ENCODE assay signal across 1 cellular context in the genomic region with DNA sequence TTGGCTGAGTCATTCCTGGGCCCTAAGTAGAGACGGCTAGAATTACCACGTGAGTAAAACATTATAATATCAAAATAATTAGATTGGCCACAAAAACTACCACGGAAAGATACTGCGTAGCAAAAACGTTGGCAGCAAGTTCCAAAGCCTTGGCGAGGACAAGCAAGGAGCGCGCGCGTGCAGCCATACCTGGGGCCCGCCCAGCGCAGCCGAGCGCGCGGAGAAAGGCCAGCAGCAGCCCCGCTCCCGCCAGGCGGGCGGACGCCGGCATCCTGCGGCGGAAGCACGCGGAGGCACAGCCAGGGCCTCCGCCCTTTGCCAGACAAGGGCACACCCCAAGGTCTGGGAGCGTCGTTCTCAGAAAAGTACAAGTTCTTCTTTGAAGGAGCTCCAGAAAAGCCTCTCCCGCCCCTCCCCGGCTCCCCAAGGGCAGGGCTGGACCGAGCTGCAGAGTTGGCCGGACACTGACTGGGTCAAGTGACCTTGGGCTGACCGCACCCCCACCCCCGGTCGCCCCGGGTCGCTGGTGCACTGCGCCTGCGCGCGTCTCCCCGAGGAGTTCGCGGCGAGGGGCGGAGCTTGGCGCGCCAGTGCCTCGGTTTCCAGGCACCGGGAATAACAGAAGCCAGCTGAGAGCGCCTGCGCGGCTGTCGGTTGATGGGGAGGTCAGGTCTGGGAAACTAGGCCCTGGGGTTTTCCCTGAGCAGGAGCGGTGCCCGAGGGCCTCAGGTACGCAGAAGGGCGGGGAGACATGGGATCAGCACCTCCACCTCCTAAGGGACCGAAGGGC.
TF ChIP-seq lines count a peak whose summit lies in the region.

A gene with protein sequence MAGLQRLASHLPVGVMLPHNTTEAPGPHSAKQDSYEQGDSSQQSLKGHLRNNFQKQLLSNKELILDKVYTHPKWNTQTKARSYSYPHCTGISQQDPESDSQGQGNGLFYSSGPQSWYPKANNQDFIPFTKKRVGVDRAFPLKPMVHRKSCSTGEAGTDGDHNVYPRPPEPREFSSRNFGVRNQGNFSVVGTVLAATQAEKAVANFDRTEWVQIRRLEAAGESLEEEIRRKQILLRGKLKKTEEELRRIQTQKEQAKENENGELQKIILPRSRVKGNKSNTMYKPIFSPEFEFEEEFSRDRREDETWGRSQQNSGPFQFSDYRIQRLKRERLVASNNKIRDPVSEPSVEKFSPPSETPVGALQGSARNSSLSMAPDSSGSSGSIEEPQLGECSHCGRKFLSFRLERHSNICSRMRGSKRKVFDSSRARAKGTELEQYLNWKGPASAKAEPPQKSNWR (plus strand): TSS at position 621 of the 790 bp plus-strand sequence. CDS start 933 bp downstream, outside the sequence.

TF ChIP-seq in K562, 482 proteins besides CTCF, POLR2A, EP300 and RAD21 (continued from another document):
- TF ChIP-seq REST (CRISPR knock-in tag; IDR thresholded peaks at IDR 0.05; ENCODE audit: low read depth) (no peak), NCOA6 (IDR thresholded peaks at IDR 0.05) (no peak), SRSF3 (IDR thresholded peaks at IDR 0.05; ENCODE audit: insufficient read depth, low read length) (no peak), DIDO1 (tag; IDR thresholded peaks at IDR 0.05; ENCODE audit: low read depth) (no peak), JUND (IDR thresholded peaks at IDR 0.05; ENCODE audit: borderline replicate concordance, low read depth, low read length) (peak; percentile 20; the same call in 1 of the 2 replicates), JUND (tag; IDR thresholded peaks at IDR 0.05; ENCODE audit: borderline replicate concordance, low read depth, low read length) (no peak), IFI16 (CRISPR knock-in tag; IDR thresholded peaks at IDR 0.05) (no peak), GATA2 (CRISPR knock-in tag; IDR thresholded peaks at IDR 0.05) (no peak), KLF6 (CRISPR knock-in tag; IDR thresholded peaks at IDR 0.05; ENCODE audit: borderline replicate concordance) (peak; percentile 45; the same call in 1 of the 2 replicates), ZNF696 (CRISPR knock-in tag; conservative IDR thresholded peaks at IDR 0.05) (no peak), FOXK2 (conservative IDR thresholded peaks at IDR 0.05 in 1 of 2, IDR thresholded peaks at IDR 0.05 in 1 of 2; ENCODE audit: low read depth in 2 of 2) (no peak), PHF20 (IDR thresholded peaks at IDR 0.05; ENCODE audit: partially characterized antibody) (no peak), EWSR1 (IDR thresholded peaks at IDR 0.05; ENCODE audit: borderline replicate concordance, low read depth, partially characterized antibody) (no peak), STAT5A (IDR thresholded peaks at IDR 0.05; ENCODE audit: borderline replicate concordance, low read length) (peak; percentile 77), BHLHE40 (IDR thresholded peaks at IDR 0.05; ENCODE audit: low read length) (peak; percentile 72), MYNN (IDR thresholded peaks at IDR 0.05) (0 out of 2 replicates have a peak, but pooled peaks have one; percentile 29), MYNN (CRISPR knock-in tag; IDR thresholded peaks at IDR 0.05) (no peak), ETS2 (tag; IDR thresholded peaks at IDR 0.05; ENCODE audit: borderline replicate concordance, poor library complexity, severe bottlenecking) (no peak), ZNF197 (CRISPR knock-in tag; IDR thresholded peaks at IDR 0.05; ENCODE audit: low read depth) (no peak), PCBP1 (IDR thresholded peaks at IDR 0.05; ENCODE audit: low read depth, low read length, poor library complexity, severe bottlenecking) (no peak), KAT2B (IDR thresholded peaks at IDR 0.05; ENCODE audit: low read depth, low read length) (no peak), JUN (IDR thresholded peaks at IDR 0.05; ENCODE audit: borderline replicate concordance, low read depth, low read length) (peak; percentile 50; the same call in 1 of the 2 replicates), JUN (CRISPR knock-in tag; IDR thresholded peaks at IDR 0.05; ENCODE audit: borderline replicate concordance) (no peak), MCM2 (IDR thresholded peaks at IDR 0.05; ENCODE audit: low read depth) (no peak), SRSF1 (IDR thresholded peaks at IDR 0.05; ENCODE audit: low read depth, low read length) (no peak), POLR2B (IDR thresholded peaks at IDR 0.05; ENCODE audit: low read depth, partially characterized antibody) (peak; percentile 36), TAL1 (IDR thresholded peaks at IDR 0.05) (no peak), ZNF586 (CRISPR knock-in tag; conservative IDR thresholded peaks at IDR 0.05) (no peak), ZNF274 (IDR thresholded peaks at IDR 0.05; ENCODE audit: borderline replicate concordance, low read depth, low read length) (no peak), ZNF134 (CRISPR knock-in tag; conservative IDR thresholded peaks at IDR 0.05) (no peak), ZNF184 (CRISPR knock-in tag; IDR thresholded peaks at IDR 0.05) (no peak), PHB (CRISPR knock-in tag; IDR thresholded peaks at IDR 0.05) (no peak), CAMTA2 (CRISPR knock-in tag; conservative IDR thresholded peaks at IDR 0.05) (no peak), PHB2 (IDR thresholded peaks at IDR 0.05; ENCODE audit: low read depth) (no peak), ZNF589 (CRISPR knock-in tag; IDR thresholded peaks at IDR 0.05; ENCODE audit: low read depth) (peak; percentile 38; the same call in 1 of the 2 replicates), SP1 (CRISPR knock-in tag; IDR thresholded peaks at IDR 0.05) (peak; percentile 30; the same call in 1 of the 2 replicates), FOS (IDR thresholded peaks at IDR 0.05; ENCODE audit: extremely low read depth, insufficient read length) (no peak), THRAP3 (IDR thresholded peaks at IDR 0.05; ENCODE audit: borderline replicate concordance) (no peak), TAF15 (IDR thresholded peaks at IDR 0.05; ENCODE audit: low read depth, low read length) (no peak)
- TF ChIP-seq, protein P1, sequence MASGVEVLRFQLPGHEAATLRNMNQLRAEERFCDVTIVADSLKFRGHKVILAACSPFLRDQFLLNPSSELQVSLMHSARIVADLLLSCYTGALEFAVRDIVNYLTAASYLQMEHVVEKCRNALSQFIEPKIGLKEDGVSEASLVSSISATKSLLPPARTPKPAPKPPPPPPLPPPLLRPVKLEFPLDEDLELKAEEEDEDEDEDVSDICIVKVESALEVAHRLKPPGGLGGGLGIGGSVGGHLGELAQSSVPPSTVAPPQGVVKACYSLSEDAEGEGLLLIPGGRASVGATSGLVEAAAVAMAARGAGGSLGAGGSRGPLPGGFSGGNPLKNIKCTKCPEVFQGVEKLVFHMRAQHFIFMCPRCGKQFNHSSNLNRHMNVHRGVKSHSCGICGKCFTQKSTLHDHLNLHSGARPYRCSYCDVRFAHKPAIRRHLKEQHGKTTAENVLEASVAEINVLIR (CRISPR knock-in tag; IDR thresholded peaks at IDR 0.05) = no peak
- TF ChIP-seq, protein P2, sequence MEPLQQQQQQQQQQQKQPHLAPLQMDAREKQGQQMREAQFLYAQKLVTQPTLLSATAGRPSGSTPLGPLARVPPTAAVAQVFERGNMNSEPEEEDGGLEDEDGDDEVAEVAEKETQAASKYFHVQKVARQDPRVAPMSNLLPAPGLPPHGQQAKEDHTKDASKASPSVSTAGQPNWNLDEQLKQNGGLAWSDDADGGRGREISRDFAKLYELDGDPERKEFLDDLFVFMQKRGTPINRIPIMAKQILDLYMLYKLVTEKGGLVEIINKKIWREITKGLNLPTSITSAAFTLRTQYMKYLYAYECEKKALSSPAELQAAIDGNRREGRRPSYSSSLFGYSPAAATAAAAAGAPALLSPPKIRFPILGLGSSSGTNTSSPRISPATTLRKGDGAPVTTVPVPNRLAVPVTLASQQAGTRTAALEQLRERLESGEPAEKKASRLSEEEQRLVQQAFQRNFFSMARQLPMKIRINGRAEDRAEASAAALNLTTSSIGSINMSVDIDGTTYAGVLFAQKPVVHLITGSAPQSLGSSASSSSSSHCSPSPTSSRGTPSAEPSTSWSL (CRISPR knock-in tag; IDR thresholded peaks at IDR 0.05; ENCODE audit: borderline replicate concordance) = no peak
- TF ChIP-seq, protein P3, sequence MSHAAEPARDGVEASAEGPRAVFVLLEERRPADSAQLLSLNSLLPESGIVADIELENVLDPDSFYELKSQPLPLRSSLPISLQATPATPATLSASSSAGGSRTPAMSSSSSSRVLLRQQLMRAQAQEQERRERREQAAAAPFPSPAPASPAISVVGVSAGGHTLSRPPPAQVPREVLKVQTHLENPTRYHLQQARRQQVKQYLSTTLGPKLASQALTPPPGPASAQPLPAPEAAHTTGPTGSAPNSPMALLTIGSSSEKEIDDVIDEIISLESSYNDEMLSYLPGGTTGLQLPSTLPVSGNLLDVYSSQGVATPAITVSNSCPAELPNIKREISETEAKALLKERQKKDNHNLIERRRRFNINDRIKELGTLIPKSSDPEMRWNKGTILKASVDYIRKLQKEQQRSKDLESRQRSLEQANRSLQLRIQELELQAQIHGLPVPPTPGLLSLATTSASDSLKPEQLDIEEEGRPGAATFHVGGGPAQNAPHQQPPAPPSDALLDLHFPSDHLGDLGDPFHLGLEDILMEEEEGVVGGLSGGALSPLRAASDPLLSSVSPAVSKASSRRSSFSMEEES (CRISPR knock-in tag; IDR thresholded peaks at IDR 0.05) = no peak
